9 cellular contexts compared by ENCODE assay signal in genomic region chr14:73651005-73651404, GRCh38. TPM values are rescaled to one million over a fixed set of nuclear protein-coding genes. Genes with fewer than 3 reads are reported as not detected.
"Had no signal": no experiment of that assay in that cellular context is flagged by ENCODE, and none has a peak within 500 bp of the region (broad histone marks: within the 10 kb centered on the region; RNA-seq: fewer than 3 reads in every experiment).

No MANE protein-coding gene starts in this region.

- ATAC-seq: GM23338 had no signal

- DNase-seq: H9, HCEC 1CT, HFFc6, IMR-90, KBM-7 had no signal

- H3K4me3 ChIP-seq: GM23338 had no signal

- H3K27ac Mint-ChIP-seq: GM23338, H9, HFFc6 had no signal

- H3K9me3 Mint-ChIP-seq: GM23338, H9, HFFc6 had no signal

- H3K4me1 Mint-ChIP-seq: GM23338 had no signal

- H3K4me3 Mint-ChIP-seq: GM23338, H9, HFFc6 had no signal

- H3K27ac ChIP-seq: HL-60 had no signal

RNA-seq across cellular contexts. Expression of gene ACOT6, which starts 38.7 kb away (rescaled TPM):
- total RNA-seq: H1, H9, HFFc6, HT1080, IMR-90 had no signal

RNA-seq across cellular contexts. Expression of gene ACOT4, which starts 59.3 kb away (rescaled TPM):
- total RNA-seq: HFFc6, HT1080 had no signal
